Comparison of ENCODE assay signal across 9 cellular contexts in the genomic region with DNA sequence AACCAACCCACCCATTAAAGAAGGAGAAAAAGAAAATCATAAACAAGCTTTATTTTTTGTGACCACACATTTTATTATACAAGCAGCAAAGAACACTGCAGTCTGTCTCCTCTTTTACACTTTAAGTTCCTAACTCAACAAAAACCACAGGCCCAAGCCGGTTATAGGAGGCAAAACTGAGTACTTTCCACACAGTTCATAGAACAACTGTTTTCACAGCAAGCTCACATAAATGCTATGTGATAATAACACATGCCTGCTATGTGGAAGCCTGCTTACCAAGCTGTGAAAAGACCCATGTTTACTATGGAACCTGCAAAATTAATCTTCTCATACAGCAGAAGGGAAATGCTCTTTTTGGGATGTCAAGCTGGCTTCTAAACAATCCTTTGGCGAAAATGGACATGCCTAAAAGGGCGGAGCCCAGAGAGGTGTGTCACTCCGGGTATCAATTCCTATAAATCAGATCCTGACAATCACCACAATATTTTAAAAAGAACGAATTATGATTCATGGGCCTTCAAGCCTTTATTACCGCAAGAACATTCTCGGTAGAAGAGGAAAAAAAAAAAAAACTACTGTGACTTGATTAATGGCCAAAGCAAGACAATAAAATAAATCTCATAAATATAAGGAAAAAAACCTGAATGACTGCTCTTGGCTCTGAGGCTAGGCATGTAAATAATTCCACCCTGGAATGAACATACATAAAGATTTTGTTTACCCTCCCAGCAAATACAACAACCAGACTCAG. TPM values are rescaled to one million over a fixed set of nuclear protein-coding genes. Genes with fewer than 3 reads are reported as not detected.
DNase-seq lines count a peak whose midpoint lies in the region; ATAC-seq, FAIRE-seq and TF ChIP-seq lines count a peak whose summit lies in the region.
"Had no signal": no experiment of that assay in that cellular context is flagged by ENCODE, and none has a peak within 500 bp of the region (broad histone marks: within the 10 kb centered on the region; RNA-seq: fewer than 3 reads in every experiment).

No MANE protein-coding gene starts in this region.

- dilution Hi-C loops in keratinocyte (cut with MboI; ENCODE audit: extremely low pct_ligation_motif_present, low sequenced_read_pairs), result no loop called here

- TF ChIP-seq POLR2A in GM12891 (IDR thresholded peaks at IDR 0.05; ENCODE audit: low read depth, low read length), result no peak

- peaks cover 55% of the 10 kb centered on the region for H3K4me1 Mint-ChIP-seq in activated T-helper 2 cell treated with anti-CD3 and anti-CD28 coated beads, Interferon-gamma antibody, Interleukin-2, Interleukin-4, amounts not matched to agents 10 μg/mL and 5 μg/mL and 100 μg/mL, durations not matched to agents 14 hours and 24 hours and 36 hours (ENCODE audit: low read depth)

- peaks cover 46% of the 10 kb centered on the region for H3K36me3 Mint-ChIP-seq in activated T-helper 2 cell treated with anti-CD3 and anti-CD28 coated beads, Interferon-gamma antibody, Interleukin-2, Interleukin-4, amounts not matched to agents 10 μg/mL and 5 μg/mL and 100 μg/mL, durations not matched to agents 14 hours and 24 hours and 36 hours (ENCODE audit: low read depth)

- FAIRE-seq in GM12891 (lab: Jason Lieb, UNC) (peak; percentile 62), keratinocyte (lab: Jason Lieb, UNC) (peak; percentile 46)

- peak overlapping the region; percentile 69 to 92 (median 81) for H3K4me3 ChIP-seq in keratinocyte (ENCODE audit: control insufficient read depth in 2 of 3, extremely low read depth in 1 of 3, insufficient read depth in 2 of 3, low read depth in 1 of 3, low read length in 3 of 3)

- no peaks in the 10 kb centered on the region for H4K20me1 ChIP-seq in keratinocyte (ENCODE audit: control insufficient read depth, extremely low read depth, insufficient read depth, low read length)

- peaks cover 59% of the 10 kb centered on the region for H3K79me2 ChIP-seq in keratinocyte (ENCODE audit: control insufficient read depth, insufficient read depth, low read length)

- no peak for ATAC-seq in HG03135 (IDR thresholded peaks at IDR 0.05; ENCODE audit: unreplicated experiment)
- ATAC-seq in HG03045 (IDR thresholded peaks at IDR 0.05; ENCODE audit: unreplicated experiment), result no peak

- no peak overlapping the region for H2AFZ ChIP-seq in keratinocyte (ENCODE audit: control insufficient read depth, low read length)

- H3K4me2 ChIP-seq in keratinocyte (ENCODE audit: control insufficient read depth, extremely low read depth, insufficient read depth, low read depth, low read length), result peak overlapping the region; percentile 100

- intact Hi-C loops in activated T-helper 2 cell treated with anti-CD3 and anti-CD28 coated beads, Interferon-gamma antibody, Interleukin-2, Interleukin-4, amounts not matched to agents 10 μg/mL and 5 μg/mL and 100 μg/mL, durations not matched to agents 14 hours and 24 hours and 36 hours (cut with micrococcal nuclease), result no loop called here

- no peak for DNase-seq in GM12891 (ENCODE audit: insufficient read length, low spot score)
- DNase-seq in activated T-helper 2 cell treated with anti-CD3 and anti-CD28 coated beads, Interferon-gamma antibody, Interleukin-2, Interleukin-4, amounts not matched to agents 10 μg/mL and 5 μg/mL and 100 μg/mL, durations not matched to agents 14 hours and 24 hours and 36 hours (ENCODE audit: low spot score), result no peak
- DNase-seq in keratinocyte (ENCODE audit: low read depth, low spot score), result no peak
- DNase-seq in GM03348 (ENCODE audit: low spot score), result no peak
- DNase-seq in COLO829 (ENCODE audit: low spot score), result no peak
- DNase-seq: NCI-H524 treated with DMSO at 0.1 percent for 48 hours had no signal

- H3K9ac ChIP-seq in keratinocyte (ENCODE audit: control insufficient read depth, extremely low read depth, insufficient read depth, low read length), result peak overlapping the region; percentile 28

- no peaks in the 10 kb centered on the region for H3K9me1 ChIP-seq in keratinocyte (ENCODE audit: control insufficient read depth, extremely low read depth, insufficient read depth, low read length)

- H3K9me3 Mint-ChIP-seq in activated T-helper 2 cell treated with anti-CD3 and anti-CD28 coated beads, Interferon-gamma antibody, Interleukin-2, Interleukin-4, amounts not matched to agents 10 μg/mL and 5 μg/mL and 100 μg/mL, durations not matched to agents 14 hours and 24 hours and 36 hours, result no peaks in the 10 kb centered on the region

- peak overlapping the region; percentile 25 for H3K27ac Mint-ChIP-seq in activated T-helper 2 cell treated with anti-CD3 and anti-CD28 coated beads, Interferon-gamma antibody, Interleukin-2, Interleukin-4, amounts not matched to agents 10 μg/mL and 5 μg/mL and 100 μg/mL, durations not matched to agents 14 hours and 24 hours and 36 hours

- H3K27me3 ChIP-seq in keratinocyte (ENCODE audit: control insufficient read depth, extremely low read depth, insufficient read depth, low read length), result no peaks in the 10 kb centered on the region

- no peaks in the 10 kb centered on the region for H3K9me3 ChIP-seq in keratinocyte (ENCODE audit: control insufficient read depth, low read depth, low read length)

- H3K27me3 Mint-ChIP-seq in activated T-helper 2 cell treated with anti-CD3 and anti-CD28 coated beads, Interferon-gamma antibody, Interleukin-2, Interleukin-4, amounts not matched to agents 10 μg/mL and 5 μg/mL and 100 μg/mL, durations not matched to agents 14 hours and 24 hours and 36 hours (ENCODE audit: low read depth), result peaks cover 2% of the 10 kb centered on the region

- peak overlapping the region; percentile 98 for H3K4me3 Mint-ChIP-seq in activated T-helper 2 cell treated with anti-CD3 and anti-CD28 coated beads, Interferon-gamma antibody, Interleukin-2, Interleukin-4, amounts not matched to agents 10 μg/mL and 5 μg/mL and 100 μg/mL, durations not matched to agents 14 hours and 24 hours and 36 hours (ENCODE audit: low read depth)

- H3K27ac ChIP-seq in 22Rv1 (peak overlapping the region; percentile 88), keratinocyte (ENCODE audit: control insufficient read depth, insufficient read depth, low read length) (peak overlapping the region; percentile 61)

- TF ChIP-seq CTCF in 22Rv1 (IDR thresholded peaks at IDR 0.05) (no peak), keratinocyte (optimal IDR thresholded peaks at IDR 0.05 in 1 of 3, IDR thresholded peaks at IDR 0.05 in 1 of 3, conservative IDR thresholded peaks at IDR 0.05 in 1 of 3; ENCODE audit: extremely low read depth in 1 of 3, insufficient read depth in 2 of 3, low read length in 3 of 3) (no peak)

- H3K4me1 ChIP-seq in keratinocyte (ENCODE audit: control insufficient read depth, extremely low read depth, insufficient read depth, low read length), result peaks cover 33% of the 10 kb centered on the region

- H3K36me3 ChIP-seq in keratinocyte (ENCODE audit: control insufficient read depth in 2 of 2, extremely low read depth in 1 of 2, insufficient read depth in 2 of 2, low read length in 2 of 2), result no peaks in the 10 kb centered on the region

TF ChIP-seq in GM12891, 5 proteins besides CTCF, POLR2A, EP300 and RAD21:
- TF ChIP-seq POU2F2 (IDR thresholded peaks at IDR 0.05; ENCODE audit: low read depth, low read length) (no peak), POLR2AphosphoS5 (IDR thresholded peaks at IDR 0.05; ENCODE audit: low read depth, low read length) (no peak), SPI1 (IDR thresholded peaks at IDR 0.05; ENCODE audit: low read depth, low read length) (no peak), TAF1 (IDR thresholded peaks at IDR 0.05; ENCODE audit: low read depth, low read length) (no peak), PAX5 (IDR thresholded peaks at IDR 0.05; ENCODE audit: insufficient read depth, low read length, severe bottlenecking) (no peak)

RNA-seq across cellular contexts. Expression of a gene that starts 2.6 kb away (rescaled TPM):
- 3.5 TPM for polyA plus RNA-seq in GM12891 (2012; ENCODE audit: low read depth, missing spikeins)
- total RNA-seq in activated T-helper 2 cell treated with anti-CD3 and anti-CD28 coated beads, Interferon-gamma antibody, Interleukin-2, Interleukin-4, amounts not matched to agents 10 μg/mL and 5 μg/mL and 100 μg/mL, durations not matched to agents 14 hours and 24 hours and 36 hours, result 19.6 TPM in 2 replicates
- polyA plus RNA-seq in keratinocyte, result 3.2 to 4.8 TPM (median 4.5 TPM) in 3 replicates
- 2.0 TPM for polyA plus RNA-seq in keratinocyte (2011; ENCODE audit: low read depth)
- polyA plus RNA-seq in keratinocyte (2011; cell fraction: cytosol; rRNA removed), result 3.3 TPM in 2 replicates
- 12.0 and 14.6 TPM in 2 replicates for polyA plus RNA-seq in keratinocyte (2011; cell fraction: nucleus; rRNA removed)
- 2.4 and 6.4 TPM in 2 replicates for polyA plus RNA-seq in keratinocyte (2012; ENCODE audit: low replicate concordance)
- 5.4 to 18.3 TPM (median 9.5 TPM) in 3 replicates for polyA minus RNA-seq in keratinocyte
- 3.8 TPM for polyA minus RNA-seq in keratinocyte (2011; cell fraction: cytosol; rRNA and poly(A)+ RNA removed)
- 8.7 and 14.2 TPM in 2 replicates for polyA minus RNA-seq in keratinocyte (2011; cell fraction: nucleus; rRNA and poly(A)+ RNA removed)
